ENCODE assay signal across 1 cellular context in the genomic region with DNA sequence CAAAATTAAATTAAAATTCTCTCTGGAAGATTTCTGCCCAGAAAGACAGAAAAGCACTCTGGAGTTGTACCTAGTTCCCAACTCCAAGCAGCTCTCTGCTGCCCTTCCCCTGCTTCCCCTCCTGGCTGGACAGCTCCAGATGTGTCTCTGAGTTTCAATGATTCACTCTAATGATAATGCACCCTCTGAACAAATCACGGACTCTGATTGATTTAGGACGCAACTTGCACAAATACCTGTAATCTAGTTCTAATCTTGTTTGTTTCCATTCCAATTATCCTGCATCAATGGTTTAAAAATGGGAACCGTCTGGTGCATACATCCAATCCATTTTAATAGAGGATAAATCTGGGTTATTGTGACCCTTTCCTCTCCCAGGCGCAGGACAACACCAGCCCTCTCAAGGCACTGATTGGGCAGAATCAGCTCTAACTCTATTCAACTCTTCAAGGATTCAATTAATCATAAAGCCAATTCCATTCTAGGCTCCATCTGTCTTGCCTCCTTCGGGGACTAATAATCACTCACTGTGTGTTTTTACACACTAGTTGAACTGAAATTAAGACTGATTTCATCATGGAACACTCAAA.
TF ChIP-seq lines count a peak whose summit lies in the region.

No MANE protein-coding gene starts in this region.

TF ChIP-seq in HEK293, 187 proteins besides CTCF, POLR2A, EP300 and RAD21 (continued from another document):
- no peak for TF ChIP-seq ZNF26 (tag by site-specific recombination; IDR thresholded peaks at IDR 0.05)
